Comparison of ENCODE assay signal across 17 cellular contexts in genomic region chr2:186036862-186037449, GRCh38.
DNase-seq lines count a peak whose midpoint lies in the region; ATAC-seq and TF ChIP-seq lines count a peak whose summit lies in the region.
"Had no signal": no experiment of that assay in that cellular context is flagged by ENCODE, and none has a peak within 500 bp of the region (broad histone marks: within the 10 kb centered on the region; RNA-seq: fewer than 3 reads in every experiment).

No MANE protein-coding gene starts in this region.

- no peak overlapping the region for H3K27ac ChIP-seq in HEK293 (ENCODE audit: extremely low read depth, low read depth, low read length)
- H3K27ac ChIP-seq: SJCRH30 had no signal

- no peak for ATAC-seq in HG02981 (IDR thresholded peaks at IDR 0.05; ENCODE audit: unreplicated experiment)

- H3K9me3 ChIP-seq in HEK293 (ENCODE audit: control insufficient read depth, insufficient read depth, low read depth, low read length): no peaks in the 10 kb centered on the region
- H3K9me3 ChIP-seq: BE2C, SJCRH30 had no signal

- POLR2A ChIA-PET in HEK293 (lab: Yijun Ruan, JAX): no interaction called here

- CTCF ChIA-PET in HEK293 (lab: Yijun Ruan, JAX): no interaction called here

- DNase-seq in NCI-H1436 (lab: John Stamatoyannopoulos, UW): peak; percentile 26
- peak; percentile 70 for DNase-seq in NCI-H2227 (lab: John Stamatoyannopoulos, UW; ENCODE audit: unreplicated experiment)
- peak; percentile 6 for DNase-seq in NCI-H774 (lab: John Stamatoyannopoulos, UW)
- DNase-seq in occipital lobe (lab: John Stamatoyannopoulos, UW): no peak
- DNase-seq in DMS153 treated with DMSO at 0.1 percent for 48 hours (lab: John Stamatoyannopoulos, UW; ENCODE audit: unreplicated experiment): no peak
- DNase-seq: BE2C; CD4-positive, CD25-positive, alpha-beta regulatory T cell; DMS79; H7; KBM-7; NCI-H1092 treated with DMSO at 0.1 percent for 48 hours; NCI-H446 treated with DMSO at 0.1 percent for 48 hours; NCI-H526 treated with DMSO at 0.1 percent for 48 hours; T-helper 1 cell had no signal

- no peak for TF ChIP-seq CTCF in HEK293 (tag by site-specific recombination; IDR thresholded peaks at IDR 0.05)

- no peak overlapping the region for H3K4me3 ChIP-seq in HEK293 (ENCODE audit: low read depth, low read length)
- H3K4me3 ChIP-seq: SJCRH30 had no signal

- H3K4me1 ChIP-seq in HEK293 (ENCODE audit: control insufficient read depth, insufficient read depth, low read length): no peaks in the 10 kb centered on the region
- H3K4me1 ChIP-seq: BE2C had no signal

- no peaks in the 10 kb centered on the region for H3K36me3 ChIP-seq in HEK293 (ENCODE audit: control insufficient read depth in 2 of 2, insufficient read depth in 1 of 2, low read length in 2 of 2)
- H3K36me3 ChIP-seq: BE2C, SJCRH30 had no signal

TF ChIP-seq in HEK293, 187 proteins besides CTCF, POLR2A, EP300 and RAD21 (continues in another document):
- TF ChIP-seq ZSCAN16 (tag by site-specific recombination; IDR thresholded peaks at IDR 0.05) (no peak), OVOL3 (tag by site-specific recombination; IDR thresholded peaks at IDR 0.05) (no peak), ZNF335 (tag by site-specific recombination; conservative IDR thresholded peaks at IDR 0.05) (no peak), ZNF623 (tag by site-specific recombination; IDR thresholded peaks at IDR 0.05) (no peak), ZNF214 (tag by site-specific recombination; IDR thresholded peaks at IDR 0.05; ENCODE audit: borderline replicate concordance) (no peak), ZEB2 (tag by site-specific recombination; IDR thresholded peaks at IDR 0.05) (no peak), YY1 (tag by site-specific recombination; IDR thresholded peaks at IDR 0.05) (no peak), REST (tag by site-specific recombination; IDR thresholded peaks at IDR 0.05) (no peak), ZNF140 (tag by site-specific recombination; IDR thresholded peaks at IDR 0.05) (no peak), ELK4 (IDR thresholded peaks at IDR 0.05; ENCODE audit: borderline replicate concordance, low read depth, low read length) (no peak), ZNF223 (tag by site-specific recombination; IDR thresholded peaks at IDR 0.05) (no peak), ZNF843 (tag by site-specific recombination; IDR thresholded peaks at IDR 0.05) (peak; percentile 89), ZNF670 (tag by site-specific recombination; IDR thresholded peaks at IDR 0.05; ENCODE audit: low read depth) (no peak), ZNF24 (tag by site-specific recombination; IDR thresholded peaks at IDR 0.05) (no peak), ZNF449 (tag by site-specific recombination; IDR thresholded peaks at IDR 0.05) (no peak), ZNF121 (tag by site-specific recombination; IDR thresholded peaks at IDR 0.05) (no peak), ZNF416 (tag by site-specific recombination; IDR thresholded peaks at IDR 0.05) (no peak), OSR2 (tag by site-specific recombination; IDR thresholded peaks at IDR 0.05) (peak; percentile 83), AEBP2 (tag by site-specific recombination; IDR thresholded peaks at IDR 0.05; ENCODE audit: borderline replicate concordance) (no peak), ZNF747 (tag by site-specific recombination; IDR thresholded peaks at IDR 0.05) (no peak), IKZF3 (tag by site-specific recombination; IDR thresholded peaks at IDR 0.05) (peak; percentile 66; the same call in 1 of the 2 replicates), PRDM6 (tag by site-specific recombination; IDR thresholded peaks at IDR 0.05) (peak; percentile 78), ZNF791 (tag by site-specific recombination; IDR thresholded peaks at IDR 0.05) (no peak), HOXA7 (CRISPR knock-in tag; IDR thresholded peaks at IDR 0.05; ENCODE audit: borderline replicate concordance) (no peak), ZNF248 (tag by site-specific recombination; IDR thresholded peaks at IDR 0.05) (no peak), ZNF600 (tag by site-specific recombination; IDR thresholded peaks at IDR 0.05) (no peak)

Comparison
In these comparisons a context has a peak if more than half of its experiments do, and no peak if none do; other contexts are left out.
1. DNase-seq: peak in NCI-H1436 (single experiment), NCI-H2227 (single experiment) and NCI-H774 (single experiment); none in occipital lobe (single experiment) and DMS153 treated with DMSO at 0.1 percent for 48 hours (single experiment).